28 cellular contexts compared by ENCODE assay signal in the genomic region with DNA sequence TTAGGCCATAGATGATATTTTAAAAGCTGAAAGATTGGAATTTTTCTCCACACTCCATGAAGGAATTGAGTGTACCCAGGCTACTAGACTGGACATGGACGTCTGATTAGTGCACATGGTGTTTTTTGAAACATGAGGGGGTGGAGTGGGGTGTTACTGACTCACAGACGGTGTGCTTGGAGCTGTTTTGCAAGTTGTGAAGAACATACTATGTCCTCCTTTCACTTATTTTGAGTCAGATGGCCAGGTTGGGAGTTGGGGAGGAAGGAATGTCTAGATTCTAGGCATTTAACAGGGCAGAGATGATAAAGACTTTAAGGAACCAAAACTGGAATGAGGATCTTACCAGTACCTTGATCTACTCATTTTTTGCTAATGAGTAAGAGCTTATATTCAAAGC.
DNase-seq lines count a peak whose midpoint lies in the region; ATAC-seq and TF ChIP-seq lines count a peak whose summit lies in the region.
"Had no signal": no experiment of that assay in that cellular context is flagged by ENCODE, and none has a peak within 500 bp of the region (broad histone marks: within the 10 kb centered on the region; RNA-seq: fewer than 3 reads in every experiment).

No MANE protein-coding gene starts in this region.

- no peak overlapping the region for H3K4me3 ChIP-seq in breast epithelium
- H3K4me3 ChIP-seq in epithelial cell of esophagus (ENCODE audit: low read length): no peak overlapping the region
- H3K4me3 ChIP-seq in trophoblast cell (ENCODE audit: low read depth, low read length): no peak overlapping the region
- H3K4me3 ChIP-seq: PC-9, stomach, tibial artery had no signal

- DNase-seq in MCF 10A (ENCODE audit: unreplicated experiment): peak; percentile 25
- DNase-seq in breast epithelium (ENCODE audit: low spot score in 2 of 2): no peak
- peak; percentile 62 for DNase-seq in epithelial cell of esophagus (ENCODE audit: low read depth)
- DNase-seq in trophoblast cell: peak; percentile 73 to 90
- no peak for DNase-seq in germinal center (ENCODE audit: low spot score)
- no peak for DNase-seq in Right ventricle myocardium inferior (ENCODE audit: missing footprints)
- DNase-seq: activated T-cell treated with anti-CD3 and anti-CD28 coated beads, Interleukin-2, amount 50 U/mL, for 4 hours; cerebellar nuclear complex; mesenchymal stem cell; NCI-H1092; NCI-H187 treated with DMSO at 0.1 percent for 48 hours; NCI-H524 treated with DMSO at 0.1 percent for 48 hours; NK-92 treated with Interleukin-12 subunit alpha and Interleukin-12 subunit beta, amount 100 ng/mL, for 24 hours; PC-9; right cardiac atrium; SHP77; stimulated activated CD4-positive, alpha-beta T cell treated with anti-CD3 and anti-CD28 coated beads, Interleukin-4, amount 100 ng/mL, for 1 hour; stomach; T-helper 2 cell; tibial artery had no signal

- no peak overlapping the region for H2BK12ac ChIP-seq in trophoblast cell (ENCODE audit: low read length)

- H3K18ac ChIP-seq in trophoblast cell (ENCODE audit: low read length): no peak overlapping the region

- no peaks in the 10 kb centered on the region for H3K4me1 ChIP-seq in breast epithelium
- no peaks in the 10 kb centered on the region for H3K4me1 ChIP-seq in trophoblast cell (ENCODE audit: control insufficient read depth in 1 of 2, insufficient read depth in 2 of 2, low read length in 2 of 2)
- H3K4me1 ChIP-seq: parathyroid adenoma, stomach, tibial artery had no signal

- H3K14ac ChIP-seq in trophoblast cell (ENCODE audit: low read length): no peak overlapping the region

- H4K12ac ChIP-seq in trophoblast cell (ENCODE audit: low read depth, low read length): no peak overlapping the region

- no peak overlapping the region for H4K8ac ChIP-seq in trophoblast cell (ENCODE audit: low read depth, low read length)

- H3K27ac Mint-ChIP-seq in MCF 10A (ENCODE audit: low read depth, unreplicated experiment): peak overlapping the region; percentile 8

- H3K4ac ChIP-seq in trophoblast cell (ENCODE audit: low read depth, low read length): no peak overlapping the region

- H3K36me3 ChIP-seq in breast epithelium: no peaks in the 10 kb centered on the region
- no peaks in the 10 kb centered on the region for H3K36me3 ChIP-seq in trophoblast cell (ENCODE audit: control insufficient read depth in 1 of 2, insufficient read depth in 2 of 2, low read length in 2 of 2)
- H3K36me3 ChIP-seq: stomach, tibial artery had no signal

- H2BK5ac ChIP-seq in trophoblast cell (ENCODE audit: low read depth, low read length, poor library complexity): no peak overlapping the region

- no peaks in the 10 kb centered on the region for H3K36me3 Mint-ChIP-seq in MCF 10A (ENCODE audit: insufficient read depth, unreplicated experiment)
- H3K36me3 Mint-ChIP-seq: CD14-positive monocyte had no signal

- H3K4me1 Mint-ChIP-seq in MCF 10A (ENCODE audit: insufficient read depth, unreplicated experiment): peaks cover 6% of the 10 kb centered on the region
- H3K4me1 Mint-ChIP-seq: CD14-positive monocyte had no signal

- no peak for ATAC-seq in GM18519 (IDR thresholded peaks at IDR 0.05; ENCODE audit: low FRiP score, unreplicated experiment)
- ATAC-seq in HG02981 (IDR thresholded peaks at IDR 0.05; ENCODE audit: unreplicated experiment): no peak
- ATAC-seq in Right ventricle myocardium inferior: no peak
- ATAC-seq: activated T-cell treated with anti-CD3 and anti-CD28 coated beads, Interleukin-2, amount 50 U/mL, for 4 hours; HCT116; left lobe of liver; right cardiac atrium had no signal

- H3K79me1 ChIP-seq in trophoblast cell (ENCODE audit: low read length): no peaks in the 10 kb centered on the region

- TF ChIP-seq CTCF in MCF 10A (IDR thresholded peaks at IDR 0.05; ENCODE audit: unreplicated experiment): no peak
- TF ChIP-seq CTCF in breast epithelium (IDR thresholded peaks at IDR 0.05): no peak
- no peak for TF ChIP-seq CTCF in epithelial cell of esophagus (IDR thresholded peaks at IDR 0.05; ENCODE audit: insufficient read depth, low read depth, low read length, missing control alignments)

- H3K9me3 Mint-ChIP-seq in MCF 10A (ENCODE audit: unreplicated experiment): peaks cover 6% of the 10 kb centered on the region
- H3K9me3 Mint-ChIP-seq: activated T-cell treated with anti-CD3 and anti-CD28 coated beads, Interleukin-2, amount 50 U/mL, for 4 hours had no signal

- no CpG with 5 or more reads among the region's 2 CpGs for WGBS in trophoblast cell (ENCODE audit: extremely low coverage, insufficient coverage, insufficient read length)

- no peak overlapping the region for H3K9ac ChIP-seq in trophoblast cell (ENCODE audit: low read length)
- H3K9ac ChIP-seq: parathyroid adenoma had no signal

- H2BK120ac ChIP-seq in trophoblast cell (ENCODE audit: insufficient read depth, low read length, poor library complexity): no peak overlapping the region

- POLR2A ChIA-PET in MCF 10A (lab: Yijun Ruan, JAX): interaction anchor here (0.9 to 1.2 kb wide), 3 partner anchors 11 to 370 kb away, joined by 3 to 4 read pairs (median 4); no protein-coding TSS in a partner anchor

- no peaks in the 10 kb centered on the region for H3K27me3 Mint-ChIP-seq in MCF 10A (ENCODE audit: insufficient read depth, unreplicated experiment)

- no peak overlapping the region for H3K4me3 Mint-ChIP-seq in MCF 10A (ENCODE audit: unreplicated experiment)
- H3K4me3 Mint-ChIP-seq: activated T-cell treated with anti-CD3 and anti-CD28 coated beads, Interleukin-2, amount 50 U/mL, for 4 hours; CD14-positive monocyte; neural crest cell had no signal

- H3K4me2 ChIP-seq in trophoblast cell (ENCODE audit: low read length): no peak overlapping the region
- H3K4me2 ChIP-seq: PC-9 had no signal

- no TSS peak for BruUV-seq in MCF 10A (replicated peaks; lab: Mats Ljungman, UMichigan)

- no peak overlapping the region for H3K23ac ChIP-seq in trophoblast cell (ENCODE audit: low read length)

- intact Hi-C loops in MCF 10A (cut with micrococcal nuclease) (loop anchor here (10.0 kb wide), 1 partner anchor 77 kb away; no protein-coding TSS in a partner anchor), breast epithelium (cut with DNase I; ENCODE audit: low total_unique reads) (no loop called here), Right ventricle myocardium inferior (cut with DNase I) (no loop called here)

- no peaks in the 10 kb centered on the region for H3K9me3 ChIP-seq in breast epithelium
- H3K9me3 ChIP-seq in trophoblast cell (ENCODE audit: insufficient read depth, low read depth, low read length): no peaks in the 10 kb centered on the region
- H3K9me3 ChIP-seq: stomach, tibial artery had no signal

- TF ChIP-seq POLR2A in breast epithelium (IDR thresholded peaks at IDR 0.05): no peak

- no peak overlapping the region for H2AK5ac ChIP-seq in trophoblast cell (ENCODE audit: low read length)

- H4K91ac ChIP-seq in trophoblast cell (ENCODE audit: low read depth, low read length): no peak overlapping the region

- no peaks in the 10 kb centered on the region for H3K27me3 ChIP-seq in breast epithelium
- no peaks in the 10 kb centered on the region for H3K27me3 ChIP-seq in trophoblast cell (ENCODE audit: insufficient read depth, low read length)
- H3K27me3 ChIP-seq: stomach, tibial artery had no signal

- H3K27ac ChIP-seq in breast epithelium (no peak overlapping the region), trophoblast cell (ENCODE audit: low read depth, low read length) (no peak overlapping the region)
- H3K27ac ChIP-seq: 22Rv1, parathyroid adenoma, PC-9, stomach, tibial artery had no signal

- CTCF ChIA-PET in MCF 10A (lab: Yijun Ruan, JAX): interaction anchor here (1.6 kb wide), 1 partner anchor 75 kb away, joined by 4 read pairs; no protein-coding TSS in a partner anchor

- H3K79me2 ChIP-seq in trophoblast cell (ENCODE audit: control insufficient read depth, insufficient read depth, low read length, poor library complexity): no peaks in the 10 kb centered on the region
- H3K79me2 ChIP-seq: parathyroid adenoma had no signal

- no peak overlapping the region for H2AFZ ChIP-seq in trophoblast cell (ENCODE audit: insufficient read depth, low read length, poor library complexity)
- H2AFZ ChIP-seq: parathyroid adenoma, PC-9 had no signal

Comparison
In these comparisons a context has a peak if more than half of its experiments do, and no peak if none do; other contexts are left out.
1. DNase-seq: peak in MCF 10A (single experiment), epithelial cell of esophagus (single experiment) and trophoblast cell (2 of 2); none in breast epithelium (0 of 2), germinal center (single experiment) and Right ventricle myocardium inferior (single experiment).